Comparison of ENCODE assay signal across 31 cellular contexts in the genomic region with DNA sequence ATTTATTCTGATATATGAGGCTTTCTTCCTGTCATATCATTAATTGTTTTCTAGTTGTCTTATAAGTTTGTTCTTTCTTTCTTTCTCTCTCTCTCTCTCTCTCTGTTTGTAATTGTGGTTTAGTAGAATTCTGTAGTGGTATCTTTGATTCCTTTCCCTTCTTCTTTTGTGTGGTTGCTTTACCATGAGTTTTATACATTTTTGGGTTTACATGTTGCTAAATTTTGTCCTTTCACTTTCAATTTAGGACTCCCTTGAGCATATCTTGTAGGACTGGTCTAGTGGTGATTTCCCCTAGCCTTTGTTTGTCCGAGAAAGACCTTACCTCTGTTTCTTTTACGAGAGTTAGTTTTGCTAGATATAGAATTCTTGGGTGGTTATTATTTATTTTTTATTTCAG.
"Had no signal": no experiment of that assay in that cellular context is flagged by ENCODE, and none has a peak within 500 bp of the region (broad histone marks: within the 10 kb centered on the region; RNA-seq: fewer than 3 reads in every experiment).

No MANE protein-coding gene starts in this region.

- H3K4me1 ChIP-seq: adrenal gland, body of pancreas, breast epithelium had no signal

- H3K27me3 ChIP-seq: adrenal gland, body of pancreas, brain microvascular endothelial cell, breast epithelium had no signal

- H3K27ac ChIP-seq: adrenal gland, body of pancreas, brain microvascular endothelial cell, breast epithelium, VCaP had no signal

- H3K9me3 ChIP-seq: adrenal gland had no signal

- DNase-seq: activated B cell treated with CpG ODN at 0.5 μM for 24 hours; activated CD4-positive, alpha-beta memory T cell treated with anti-CD3 and anti-CD28 coated beads for 36 hours; activated CD4-positive, alpha-beta T cell treated with anti-CD3 and anti-CD28 coated beads for 4 hours; activated CD4-positive, alpha-beta T cell treated with anti-CD3 and anti-CD28 coated beads, Interleukin-2, amount 10 ng/mL, durations not matched to agents 24 days and 14 days; activated CD4-positive, alpha-beta T cell treated with anti-CD3 and anti-CD28 coated beads, Interleukin-2, amount 50 U/mL, for 1 hour; activated CD4-positive, alpha-beta T cell treated with anti-CD3 and anti-CD28 coated beads, Interleukin-2, amount 50 U/mL, for 4 hours; activated CD4-positive, CD25-positive, alpha-beta regulatory T cell treated with anti-CD3 and anti-CD28 coated beads, Interleukin-2, amount 50 U/mL, for 72 hours; activated CD8-positive, alpha-beta memory T cell treated with anti-CD3 and anti-CD28 coated beads, Interleukin-2, amount 50 U/mL, for 4 hours; activated CD8-positive, alpha-beta T cell treated with anti-CD3 and anti-CD28 coated beads for 36 hours; activated effector memory CD4-positive, alpha-beta T cell treated with anti-CD3 and anti-CD28 coated beads, Interleukin-2, amount 50 U/mL, for 16 hours; activated gamma-delta T cell treated with Interleukin-2 at 50 U/mL for 16 hours; activated naive CD4-positive, alpha-beta T cell; activated naive CD4-positive, alpha-beta T cell treated with anti-CD3 and anti-CD28 coated beads for 36 hours; activated naive CD4-positive, alpha-beta T cell treated with anti-CD3 and anti-CD28 coated beads, Interleukin-2, amount 50 U/mL, for 16 hours; activated naive CD8-positive, alpha-beta T cell treated with anti-CD3 and anti-CD28 coated beads for 36 hours; activated T-cell treated with anti-CD3 and anti-CD28 coated beads for 4 hours; activated T-cell treated with anti-CD3 and anti-CD28 coated beads, Interleukin-2, amount 50 U/mL, for 1 hour; activated T-cell treated with anti-CD3 and anti-CD28 coated beads, Interleukin-2, amount 50 U/mL, for 4 hours; activated T-cell treated with anti-CD3 and anti-CD28 coated beads, Interleukin-2, amount 50 U/mL, for 72 hours; adrenal gland; amniotic stem cell; aorta; body of pancreas; brain microvascular endothelial cell; central memory CD4-positive, alpha-beta T cell; T-helper 2 cell; T-helper 9 cell had no signal

- H3K36me3 ChIP-seq: adrenal gland, brain microvascular endothelial cell, breast epithelium had no signal

- H3K4me3 ChIP-seq: adrenal gland, body of pancreas, breast epithelium had no signal

- ATAC-seq: activated CD8-positive, alpha-beta T cell treated with anti-CD3 and anti-CD28 coated beads for 36 hours; activated naive CD4-positive, alpha-beta T cell treated with anti-CD3 and anti-CD28 coated beads, Interleukin-2, amount 50 U/mL, for 72 hours; activated T-cell treated with anti-CD3 and anti-CD28 coated beads, Interleukin-2, amount 50 U/mL, for 4 hours; activated T-cell treated with anti-CD3 and anti-CD28 coated beads, Interleukin-2, amount 50 U/mL, for 72 hours; activated T-helper 17 cell treated with anti-CD3 and anti-CD28 coated beads, Interleukin-2, amount 50 U/mL, for 72 hours; body of pancreas had no signal
